Comparison of ENCODE assay signal across 23 cellular contexts in the genomic region with DNA sequence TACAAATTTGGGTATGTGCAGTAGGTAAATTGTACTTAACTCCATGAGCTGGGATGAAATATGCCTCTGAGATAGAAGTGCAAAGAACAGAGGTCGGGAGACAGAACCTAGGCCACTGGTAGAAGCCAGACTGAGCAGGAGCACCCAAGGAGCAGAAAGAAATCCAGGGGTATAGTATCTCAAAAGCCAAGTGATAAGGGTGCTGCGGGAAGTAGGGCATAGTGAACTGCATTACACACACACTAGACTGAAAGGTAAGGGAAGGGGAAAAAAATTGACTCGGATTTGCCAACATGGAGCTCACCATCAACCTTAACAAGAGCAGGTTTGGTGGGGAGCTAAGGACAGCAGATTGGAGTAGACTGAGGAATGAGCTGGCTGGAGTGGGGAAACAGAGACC.
"Had no signal": no experiment of that assay in that cellular context is flagged by ENCODE, and none has a peak within 500 bp of the region (broad histone marks: within the 10 kb centered on the region; RNA-seq: fewer than 3 reads in every experiment).

No MANE protein-coding gene starts in this region.

- H3K4me3 ChIP-seq: body of pancreas, cardiac muscle cell, ovary, prostate gland, SK-N-MC, skin epidermis, suprapubic skin, transverse colon had no signal

- H3K27ac Mint-ChIP-seq: activated CD4-positive, alpha-beta memory T cell treated with anti-CD3 and anti-CD28 coated beads, Interleukin-2, amount 10 ng/mL, durations not matched to agents 7 days and 5 days; activated naive CD4-positive, alpha-beta T cell treated with anti-CD3 and anti-CD28 coated beads, Interleukin-2, amount 50 U/mL, for 24 hours; dendritic cell treated with granulocyte-macrophage colony-stimulating factor and Interleukin-4, amounts not matched to agents 40 ng/mL and 50 ng/mL, for 4 days; natural killer cell had no signal

- H3K36me3 ChIP-seq: cardiac muscle cell, ovary, prostate gland had no signal

- H3K27ac ChIP-seq: body of pancreas, cardiac muscle cell, foreskin keratinocyte, ovary, prostate gland, SK-N-MC, skin epidermis, suprapubic skin, transverse colon had no signal

- H3K4me1 ChIP-seq: body of pancreas, prostate gland, transverse colon had no signal

- ATAC-seq: body of pancreas; foreskin keratinocyte; natural killer cell; stimulated activated effector memory CD8-positive, alpha-beta T cell treated with anti-CD3 and anti-CD28 coated beads, Interleukin-12 subunit alpha, Interleukin-12 subunit beta, amount 100 ng/mL, for 72 hours; stimulated activated naive CD8-positive, alpha-beta T cell treated with anti-CD3 and anti-CD28 coated beads, Interleukin-15, amount 100 ng/mL, for 72 hours; T-helper 17 cell had no signal

- H3K27me3 Mint-ChIP-seq: activated naive CD4-positive, alpha-beta T cell treated with anti-CD3 and anti-CD28 coated beads, Interleukin-2, amount 50 U/mL, for 24 hours; dendritic cell treated with granulocyte-macrophage colony-stimulating factor and Interleukin-4, amounts not matched to agents 40 ng/mL and 50 ng/mL, for 4 days had no signal

- H3K9me3 ChIP-seq: body of pancreas, ovary, prostate gland, suprapubic skin, transverse colon had no signal

- H3K27me3 ChIP-seq: body of pancreas, foreskin keratinocyte, ovary, suprapubic skin, transverse colon had no signal

- DNase-seq: activated CD4-positive, alpha-beta memory T cell treated with anti-CD3 and anti-CD28 coated beads, Interleukin-2, amount 10 ng/mL, durations not matched to agents 7 days and 5 days; activated CD4-positive, alpha-beta T cell treated with anti-CD3 and anti-CD28 coated beads for 48 hours; activated effector memory CD4-positive, alpha-beta T cell treated with anti-CD3 and anti-CD28 coated beads, Interleukin-2, amount 50 U/mL, for 16 hours; body of pancreas; effector CD4-positive, alpha-beta T cell; foreskin keratinocyte; hippocampal formation; midbrain; natural killer cell; ovary; stimulated activated CD4-positive, alpha-beta T cell treated with anti-CD3 and anti-CD28 coated beads, Interleukin-1b, Interleukin-23, amount 100 ng/mL, for 48 hours; stimulated activated naive CD8-positive, alpha-beta T cell treated with anti-CD3 and anti-CD28 coated beads, Interleukin-15, amount 100 ng/mL, for 72 hours; SW 1271; T-helper 17 cell; transverse colon had no signal

- H3K36me3 Mint-ChIP-seq: activated naive CD4-positive, alpha-beta T cell treated with anti-CD3 and anti-CD28 coated beads, Interleukin-2, amount 50 U/mL, for 24 hours; natural killer cell had no signal

- H3K4me3 Mint-ChIP-seq: activated CD4-positive, alpha-beta memory T cell treated with anti-CD3 and anti-CD28 coated beads, Interleukin-2, amount 10 ng/mL, durations not matched to agents 7 days and 5 days; activated naive CD4-positive, alpha-beta T cell treated with anti-CD3 and anti-CD28 coated beads, Interleukin-2, amount 50 U/mL, for 24 hours; dendritic cell treated with granulocyte-macrophage colony-stimulating factor and Interleukin-4, amounts not matched to agents 40 ng/mL and 50 ng/mL, for 4 days; natural killer cell; stimulated activated effector memory CD8-positive, alpha-beta T cell treated with anti-CD3 and anti-CD28 coated beads, Interleukin-12 subunit alpha, Interleukin-12 subunit beta, amount 100 ng/mL, for 72 hours; stimulated activated naive CD8-positive, alpha-beta T cell treated with anti-CD3 and anti-CD28 coated beads, Interleukin-15, amount 100 ng/mL, for 72 hours; T-helper 17 cell had no signal

- H3K4me1 Mint-ChIP-seq: activated naive CD4-positive, alpha-beta T cell treated with anti-CD3 and anti-CD28 coated beads, Interleukin-2, amount 50 U/mL, for 24 hours had no signal

- H3K9me3 Mint-ChIP-seq: activated CD4-positive, alpha-beta memory T cell treated with anti-CD3 and anti-CD28 coated beads, Interleukin-2, amount 10 ng/mL, durations not matched to agents 7 days and 5 days; activated naive CD4-positive, alpha-beta T cell treated with anti-CD3 and anti-CD28 coated beads, Interleukin-2, amount 50 U/mL, for 24 hours; dendritic cell treated with granulocyte-macrophage colony-stimulating factor and Interleukin-4, amounts not matched to agents 40 ng/mL and 50 ng/mL, for 4 days; natural killer cell; stimulated activated effector memory CD8-positive, alpha-beta T cell treated with anti-CD3 and anti-CD28 coated beads, Interleukin-12 subunit alpha, Interleukin-12 subunit beta, amount 100 ng/mL, for 72 hours; stimulated activated naive CD8-positive, alpha-beta T cell treated with anti-CD3 and anti-CD28 coated beads, Interleukin-15, amount 100 ng/mL, for 72 hours had no signal
